Comparison of ENCODE assay signal across 8 cellular contexts in genomic region chr3:88000853-88001252, GRCh38. TPM values are rescaled to one million over a fixed set of nuclear protein-coding genes. Genes with fewer than 3 reads are reported as not detected.
DNase-seq lines count a peak whose midpoint lies in the region; FAIRE-seq and TF ChIP-seq lines count a peak whose summit lies in the region.

No MANE protein-coding gene starts in this region.

- FAIRE-seq in urothelium cell line (lab: Jason Lieb, UNC), result no peak

- H3K36me3 ChIP-seq in BE2C, result no peaks in the 10 kb centered on the region
- no peaks in the 10 kb centered on the region for H3K36me3 ChIP-seq in muscle layer of duodenum (ENCODE audit: control insufficient read depth in 1 of 2, insufficient read depth in 2 of 2, low read length in 2 of 2)

- DNase-seq in BE2C, result peak; percentile 24
- DNase-seq in coronary artery (ENCODE audit: low spot score), result no peak
- no peak for DNase-seq in ureter (ENCODE audit: low spot score)
- DNase-seq in activated CD4-positive, CD25-positive, alpha-beta regulatory T cell (lab: John Stamatoyannopoulos, UW), result no peak
- DNase-seq in urothelium cell line (ENCODE audit: low spot score), result no peak
- no peak for DNase-seq in hepatic stellate cell (ENCODE audit: low spot score)

- TF ChIP-seq CTCF in BE2C (IDR thresholded peaks at IDR 0.05; ENCODE audit: low read depth, low read length) (no peak), coronary artery (IDR thresholded peaks at IDR 0.05) (no peak)

- H3K36me3 Mint-ChIP-seq in IgD-negative memory B cell, result no peaks in the 10 kb centered on the region

- H3K27ac ChIP-seq in coronary artery (no peak overlapping the region), muscle layer of duodenum (ENCODE audit: low read length) (no peak overlapping the region)

- H3K4me3 Mint-ChIP-seq in IgD-negative memory B cell, result peak overlapping the region; percentile 11 to 79 (median 62)

- H3K27ac Mint-ChIP-seq in IgD-negative memory B cell, result no peak overlapping the region

- peaks cover 2% of the 10 kb centered on the region for H3K27me3 Mint-ChIP-seq in IgD-negative memory B cell

- H3K4me1 Mint-ChIP-seq in IgD-negative memory B cell, result peaks cover 24 to 31% (median 25%) of the 10 kb centered on the region in 3 donors

- H3K4me1 ChIP-seq in BE2C (no peaks in the 10 kb centered on the region), muscle layer of duodenum (ENCODE audit: control insufficient read depth in 1 of 2, insufficient read depth in 2 of 2, low read length in 2 of 2) (no peaks in the 10 kb centered on the region)

- no peaks in the 10 kb centered on the region for H3K9me3 ChIP-seq in BE2C
- no peaks in the 10 kb centered on the region for H3K9me3 ChIP-seq in muscle layer of duodenum (ENCODE audit: control insufficient read depth in 1 of 2, low read length in 2 of 2)

- no peaks in the 10 kb centered on the region for H3K9me3 Mint-ChIP-seq in IgD-negative memory B cell

- H3K27me3 ChIP-seq in BE2C (peaks cover 30% of the 10 kb centered on the region), muscle layer of duodenum (ENCODE audit: low read depth, low read length) (no peaks in the 10 kb centered on the region)

- peak overlapping the region; percentile 41 for H3K4me3 ChIP-seq in BE2C (ENCODE audit: low read depth, low read length)
- peak overlapping the region; percentile 60 for H3K4me3 ChIP-seq in coronary artery
- peak overlapping the region; percentile 43 to 57 for H3K4me3 ChIP-seq in muscle layer of duodenum (ENCODE audit: low read depth in 1 of 2, low read length in 2 of 2)

RNA-seq across cellular contexts. Expression of gene CGGBP1, which starts 58.0 kb away (rescaled TPM):
- 75.2 TPM for polyA plus RNA-seq in BE2C (2012; ENCODE audit: insufficient read depth, insufficient read length, low read depth)
- polyA plus RNA-seq in IgD-negative memory B cell, result 79.9 TPM
- total RNA-seq in ureter, result 70.1 TPM

RNA-seq across cellular contexts. Expression of gene ZNF654, which starts 58.2 kb away (rescaled TPM):
- polyA plus RNA-seq in BE2C (2012; ENCODE audit: insufficient read depth, insufficient read length, low read depth), result 5.3 TPM
- 9.7 TPM for polyA plus RNA-seq in IgD-negative memory B cell
- 25.7 TPM for total RNA-seq in ureter
